Comparison of ENCODE assay signal across 8 cellular contexts in genomic region chr5:53560028-53560427, GRCh38. TPM values are rescaled to one million over a fixed set of nuclear protein-coding genes. Genes with fewer than 3 reads are reported as not detected.
DNase-seq lines count a peak whose midpoint lies in the region; ATAC-seq and TF ChIP-seq lines count a peak whose summit lies in the region.

No MANE protein-coding gene starts in this region.

- H4K20me1 ChIP-seq in HCT116 (ENCODE audit: insufficient read depth) (no peaks in the 10 kb centered on the region), fibroblast of lung (ENCODE audit: control insufficient read depth, extremely low read depth, insufficient read depth, low read length) (no peaks in the 10 kb centered on the region)

- peak overlapping the region; percentile 76 for H3K4me2 ChIP-seq in HCT116 (ENCODE audit: low read length)
- H3K4me2 ChIP-seq in fibroblast of lung (ENCODE audit: extremely low read depth, insufficient read depth, low read length), result peak overlapping the region; percentile 82

- RAD21 ChIA-PET in HCT116 (lab: Charles Lee; ENCODE audit: low non-redundant PET in 1 of 2, low total read pairs in 2 of 2, uncharacterized antibody in 2 of 2, unreplicated experiment in 2 of 2), result no interaction called here

- DNase-seq in GM12864 (ENCODE audit: low read depth) (no peak), HCT116 (ENCODE audit: low read depth, low spot score) (no peak), Peyer's patch (no peak), fibroblast of lung (ENCODE audit: low read depth in 2 of 2) (no peak), psoas muscle (no peak), NCI-H2227 (lab: John Stamatoyannopoulos, UW; ENCODE audit: unreplicated experiment) (no peak)

- CTCF ChIA-PET in HCT116 (lab: Charles Lee), result no interaction called here

- H3K4me1 ChIP-seq in HCT116 (ENCODE audit: control insufficient read depth in 1 of 2, insufficient read depth in 2 of 2, low read length in 2 of 2) (peaks cover 0 to 10% of the 10 kb centered on the region in 2 experiments; a peak in 3 of 4 replicates), Peyer's patch (peaks cover 0 to 20% (median 0%) of the 10 kb centered on the region in 4 donors), fibroblast of lung (ENCODE audit: control insufficient read depth, extremely low read depth, insufficient read depth, low read length) (no peaks in the 10 kb centered on the region), psoas muscle (peaks cover 30% of the 10 kb centered on the region)

- H3K79me2 ChIP-seq in HCT116 (ENCODE audit: insufficient read depth, low read length), result peaks cover 43% of the 10 kb centered on the region
- H3K79me2 ChIP-seq in fibroblast of lung (ENCODE audit: control insufficient read depth, insufficient read depth, low read length), result peaks cover 44% of the 10 kb centered on the region

- H3K27me3 ChIP-seq in HCT116 (ENCODE audit: insufficient read depth, low read length), result no peaks in the 10 kb centered on the region
- no peaks in the 10 kb centered on the region for H3K27me3 ChIP-seq in Peyer's patch
- H3K27me3 ChIP-seq in fibroblast of lung (ENCODE audit: control insufficient read depth, insufficient read depth, low read length), result no peaks in the 10 kb centered on the region
- H3K27me3 ChIP-seq in psoas muscle (ENCODE audit: insufficient read depth in 3 of 3, low read length in 2 of 3), result no peaks in the 10 kb centered on the region

- H3K4me3 ChIP-seq in GM12864 (ENCODE audit: low read depth, low read length) (peak overlapping the region; percentile 88), HCT116 (replicated peaks in 1 of 2; ENCODE audit: low read depth in 1 of 2, low read length in 2 of 2) (peak overlapping the region; percentile 85 to 90), Peyer's patch (peak overlapping the region; percentile 64 to 78 (median 70)), fibroblast of lung (replicated peaks in 1 of 4; ENCODE audit: control extremely low read depth in 1 of 4, insufficient read depth in 1 of 4, low read depth in 3 of 4, low read length in 4 of 4) (peak overlapping the region; percentile 68 to 97 (median 90)), psoas muscle (peak overlapping the region; percentile 79)

- TF ChIP-seq RAD21 in HCT116 (IDR thresholded peaks at IDR 0.05; ENCODE audit: low read depth), result no peak

- peak overlapping the region; percentile 100 for H2AFZ ChIP-seq in HCT116 (ENCODE audit: low read depth, low read length, poor library complexity, severe bottlenecking)
- H2AFZ ChIP-seq in fibroblast of lung (ENCODE audit: low read length), result peak overlapping the region; percentile 66

- intact Hi-C loops in HCT116 (cut with micrococcal nuclease) (no loop called here), psoas muscle (cut with DNase I) (loop anchor here in 1 of 2 donors (5.0 kb wide), 1 partner anchor 78 kb away; the partner anchor contains the start of gene FST)

- no peak overlapping the region; the same call in 1 of the 2 replicates for H3K27ac ChIP-seq in HCT116 (ENCODE audit: low read depth, low read length)
- peak overlapping the region; percentile 69 to 87 (median 78) for H3K27ac ChIP-seq in Peyer's patch
- no peak overlapping the region for H3K27ac ChIP-seq in fibroblast of lung (ENCODE audit: insufficient read depth, low read length)
- H3K27ac ChIP-seq in psoas muscle, result peak overlapping the region; percentile 81

- H3K9me3 ChIP-seq in HCT116 (ENCODE audit: control insufficient read depth in 1 of 2, insufficient read depth in 1 of 2, low read depth in 1 of 2, low read length in 2 of 2), result peaks cover 0 to 5% of the 10 kb centered on the region in 2 experiments; a peak in 1 of 4 replicates
- no peaks in the 10 kb centered on the region for H3K9me3 ChIP-seq in Peyer's patch
- H3K9me3 ChIP-seq in fibroblast of lung (ENCODE audit: control insufficient read depth, insufficient read depth, low read depth, low read length), result no peaks in the 10 kb centered on the region
- H3K9me3 ChIP-seq in psoas muscle, result peaks cover 6% of the 10 kb centered on the region

- TF ChIP-seq POLR2A in HCT116 (IDR thresholded peaks at IDR 0.05; ENCODE audit: borderline replicate concordance, extremely low read depth, insufficient read depth, insufficient read length) (no peak), Peyer's patch (IDR thresholded peaks at IDR 0.05) (no peak)

- WGBS in psoas muscle, 3 donors, result 6 to 16% (median 7%) methylated on average over 5 of the region's 5 CpGs

- H3K9ac ChIP-seq in HCT116 (ENCODE audit: low read length) (peak overlapping the region; percentile 67), fibroblast of lung (ENCODE audit: insufficient read depth, low read length) (no peak overlapping the region)

- H3K9me2 ChIP-seq in HCT116 (ENCODE audit: insufficient read depth), result no peaks in the 10 kb centered on the region

- POLR2A ChIA-PET in HCT116 (lab: Charles Lee), result interaction anchor here (1.1 kb wide), 1 partner anchor 41 kb away, joined by 3 read pairs; no protein-coding TSS in a partner anchor

- BruUV-seq in HCT116 (replicated peaks; lab: Mats Ljungman, UMichigan), result no TSS peak

- no peaks in the 10 kb centered on the region for H3K36me3 ChIP-seq in HCT116 (ENCODE audit: control insufficient read depth in 1 of 2, insufficient read depth in 2 of 2, low read length in 2 of 2)
- no peaks in the 10 kb centered on the region for H3K36me3 ChIP-seq in Peyer's patch
- no peaks in the 10 kb centered on the region for H3K36me3 ChIP-seq in fibroblast of lung (ENCODE audit: control insufficient read depth, insufficient read depth, low read length)
- H3K36me3 ChIP-seq in psoas muscle (ENCODE audit: insufficient read depth in 1 of 2, low read depth in 1 of 2), result no peaks in the 10 kb centered on the region

- TF ChIP-seq CTCF in GM12864 (IDR thresholded peaks at IDR 0.05; ENCODE audit: low read depth, low read length, missing control alignments), result no peak
- no peak for TF ChIP-seq CTCF in HCT116 (IDR thresholded peaks at IDR 0.05 in 2 of 3, conservative IDR thresholded peaks at IDR 0.05 in 1 of 3; ENCODE audit: borderline replicate concordance in 1 of 3, insufficient read depth in 1 of 3, low read depth in 2 of 3, low read length in 2 of 3)
- TF ChIP-seq CTCF in Peyer's patch (IDR thresholded peaks at IDR 0.05), result no peak
- no peak for TF ChIP-seq CTCF in fibroblast of lung (conservative IDR thresholded peaks at IDR 0.05 in 1 of 2, IDR thresholded peaks at IDR 0.05 in 1 of 2; ENCODE audit: low read depth in 1 of 2, low read length in 2 of 2)
- no peak for TF ChIP-seq CTCF in psoas muscle (IDR thresholded peaks at IDR 0.05)

- peak; percentile 28; the same call in 1 of the 2 replicates for ATAC-seq in HCT116
- peak in 2 of 4 donors; percentile 40 to 55 for ATAC-seq in psoas muscle
- ATAC-seq in HG02870 (IDR thresholded peaks at IDR 0.05; ENCODE audit: unreplicated experiment), result no peak
- ATAC-seq in GM21526 (IDR thresholded peaks at IDR 0.05; ENCODE audit: low FRiP score, unreplicated experiment), result no peak

TF ChIP-seq in HCT116, 20 proteins besides CTCF, POLR2A, EP300 and RAD21:
- TF ChIP-seq JUND (IDR thresholded peaks at IDR 0.05) (peak; percentile 12; the same call in 1 of the 2 replicates), EGR1 (IDR thresholded peaks at IDR 0.05; ENCODE audit: low read depth) (no peak), ZBTB33 (IDR thresholded peaks at IDR 0.05; ENCODE audit: extremely low read depth, insufficient replicate concordance, low read length) (no peak)

RNA-seq across cellular contexts. Expression of gene NDUFS4, which starts 0.4 kb away (rescaled TPM):
- total RNA-seq in HCT116 (2021; ENCODE audit: unreplicated experiment) (91.4 TPM), Peyer's patch (10 to 100 TPM; 51.3 to 71.4 (median 63.1) TPM), fibroblast of lung (95.0 and 147 TPM in 2 replicates), psoas muscle (100 to 1,000 TPM; 103 to 202 (median 153) TPM)
- polyA plus RNA-seq in HCT116 (2012), result 97.2 and 114 TPM in 2 replicates
- polyA plus RNA-seq in fibroblast of lung (141 and 194 TPM in 2 replicates), psoas muscle (100 to 1,000 TPM; 103 to 250 (median 211) TPM)
- polyA plus RNA-seq in fibroblast of lung (2012), result 109 and 164 TPM in 2 replicates
- polyA minus RNA-seq in fibroblast of lung (ENCODE audit: low replicate concordance), result 3.4 and 22.3 TPM in 2 replicates

Comparison
In these comparisons a context has a peak if more than half of its experiments do, and no peak if none do; other contexts are left out.
1. H3K27ac ChIP-seq: peak in Peyer's patch (4 of 4) and psoas muscle (single experiment); none in HCT116 (single experiment) and fibroblast of lung (single experiment).
2. Peak in every context shown above with its lines, with median percentiles within 50 percentile points of each other: H3K4me3 ChIP-seq.